In the genomic region with DNA sequence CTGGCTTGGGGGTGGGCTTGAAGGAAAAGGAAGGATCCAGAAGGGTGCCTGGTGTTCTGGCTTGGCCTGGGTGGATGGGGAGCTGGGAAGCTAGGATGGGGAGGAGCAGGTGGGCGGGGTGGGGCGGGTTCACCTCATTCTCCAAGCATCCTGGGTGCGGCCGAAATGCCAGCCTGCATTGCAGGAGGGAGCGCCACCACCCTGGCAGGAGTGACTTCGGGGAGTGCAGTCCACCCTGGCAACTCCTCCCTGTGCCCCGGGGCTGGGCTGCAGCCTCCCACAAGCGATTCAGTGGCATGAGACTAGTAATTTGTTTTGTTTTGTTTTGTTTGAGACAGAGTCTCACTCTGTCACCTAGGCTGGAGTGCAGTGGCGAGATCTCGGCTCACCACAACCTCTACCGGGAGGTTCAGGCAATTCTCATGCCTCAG, we compare ENCODE assay signal across 19 cellular contexts. TPM values are rescaled to one million over a fixed set of nuclear protein-coding genes. Genes with fewer than 3 reads are reported as not detected.
DNase-seq lines count a peak whose midpoint lies in the region; ATAC-seq and TF ChIP-seq lines count a peak whose summit lies in the region.
"Had no signal": no experiment of that assay in that cellular context is flagged by ENCODE, and none has a peak within 500 bp of the region (broad histone marks: within the 10 kb centered on the region; RNA-seq: fewer than 3 reads in every experiment).

No MANE protein-coding gene starts in this region.

- no peaks in the 10 kb centered on the region for H3K36me3 ChIP-seq in HEK293 (ENCODE audit: control insufficient read depth in 2 of 2, insufficient read depth in 1 of 2, low read length in 2 of 2)
- H3K36me3 ChIP-seq: ascending aorta, left ventricle myocardium inferior, Peyer's patch, upper lobe of left lung had no signal

- H3K36me3 Mint-ChIP-seq in T-helper 17 cell (ENCODE audit: low read depth) = no peaks in the 10 kb centered on the region
- H3K36me3 Mint-ChIP-seq: IgD-negative memory B cell had no signal

- H3K4me1 ChIP-seq in HEK293 (ENCODE audit: control insufficient read depth, insufficient read depth, low read length) = no peaks in the 10 kb centered on the region

- H3K4me1 Mint-ChIP-seq in T-helper 17 cell = peaks cover 19% of the 10 kb centered on the region

- H3K4me3 ChIP-seq in HEK293 (ENCODE audit: low read depth, low read length) = no peak overlapping the region
- H3K4me3 ChIP-seq: ascending aorta, GM12878, left ventricle myocardium inferior, Peyer's patch, skin epidermis, upper lobe of left lung had no signal

- no peaks in the 10 kb centered on the region for H3K9me3 ChIP-seq in HEK293 (ENCODE audit: control insufficient read depth, insufficient read depth, low read depth, low read length)
- H3K9me3 ChIP-seq in T-helper 17 cell (ENCODE audit: control insufficient read depth, low read length, poor library complexity, severe bottlenecking) = no peaks in the 10 kb centered on the region
- H3K9me3 ChIP-seq: ascending aorta, left ventricle myocardium inferior, Peyer's patch, upper lobe of left lung had no signal

- peak; percentile 54 for ATAC-seq in T-helper 17 cell
- ATAC-seq: GM12878 had no signal

- CTCF ChIA-PET in HEK293 (lab: Yijun Ruan, JAX) = interaction anchor here (1.1 to 1.3 kb wide), 3 partner anchors 12 to 105 kb away, joined by 4 to 7 read pairs (median 4); a partner anchor contains a TSS

- peaks cover 6% of the 10 kb centered on the region for H3K27me3 Mint-ChIP-seq in T-helper 17 cell

- H3K27ac ChIP-seq in HEK293 (ENCODE audit: extremely low read depth, low read depth, low read length) = no peak overlapping the region
- H3K27ac ChIP-seq: ascending aorta, left ventricle myocardium inferior, Peyer's patch, upper lobe of left lung had no signal

- intact Hi-C loops in posterior cingulate gyrus (cut with DNase I) = no loop called here

- peak overlapping the region; percentile 92 for H3K27ac Mint-ChIP-seq in T-helper 17 cell

- TF ChIP-seq CTCF in HEK293 (tag by site-specific recombination; IDR thresholded peaks at IDR 0.05) = no peak

- H3K4me3 Mint-ChIP-seq in T-helper 17 cell = peak overlapping the region; percentile 58

- DNase-seq in NCI-H146 (lab: John Stamatoyannopoulos, UW) = peak; percentile 38
- DNase-seq in NCI-H146 treated with DMSO at 0.1 percent for 48 hours (lab: John Stamatoyannopoulos, UW; ENCODE audit: unreplicated experiment) = no peak
- DNase-seq in T-helper 17 cell = no peak
- peak; percentile 29 for DNase-seq in left kidney (ENCODE audit: low read depth, low spot score)
- DNase-seq in NCI-H1105 treated with DMSO at 0.1 percent for 48 hours (lab: John Stamatoyannopoulos, UW) = no peak
- DNase-seq in posterior cingulate gyrus = no peak
- no peak for DNase-seq in GM19238 (ENCODE audit: insufficient read length, low spot score)
- DNase-seq: activated CD8-positive, alpha-beta memory T cell treated with anti-CD3 and anti-CD28 coated beads, Interleukin-2, amount 50 U/mL, for 4 hours; effector memory CD4-positive, alpha-beta T cell; left ventricle myocardium inferior; NCI-H2029 treated with DMSO at 0.1 percent for 48 hours; Peyer's patch; upper lobe of left lung had no signal

- POLR2A ChIA-PET in HEK293 (lab: Yijun Ruan, JAX) = no interaction called here

TF ChIP-seq in HEK293, 187 proteins besides CTCF, POLR2A, EP300 and RAD21:
- TF ChIP-seq SP7 (tag by site-specific recombination; IDR thresholded peaks at IDR 0.05) = peak; percentile 39; the same call in 1 of the 2 replicates
- TF ChIP-seq, protein P1, sequence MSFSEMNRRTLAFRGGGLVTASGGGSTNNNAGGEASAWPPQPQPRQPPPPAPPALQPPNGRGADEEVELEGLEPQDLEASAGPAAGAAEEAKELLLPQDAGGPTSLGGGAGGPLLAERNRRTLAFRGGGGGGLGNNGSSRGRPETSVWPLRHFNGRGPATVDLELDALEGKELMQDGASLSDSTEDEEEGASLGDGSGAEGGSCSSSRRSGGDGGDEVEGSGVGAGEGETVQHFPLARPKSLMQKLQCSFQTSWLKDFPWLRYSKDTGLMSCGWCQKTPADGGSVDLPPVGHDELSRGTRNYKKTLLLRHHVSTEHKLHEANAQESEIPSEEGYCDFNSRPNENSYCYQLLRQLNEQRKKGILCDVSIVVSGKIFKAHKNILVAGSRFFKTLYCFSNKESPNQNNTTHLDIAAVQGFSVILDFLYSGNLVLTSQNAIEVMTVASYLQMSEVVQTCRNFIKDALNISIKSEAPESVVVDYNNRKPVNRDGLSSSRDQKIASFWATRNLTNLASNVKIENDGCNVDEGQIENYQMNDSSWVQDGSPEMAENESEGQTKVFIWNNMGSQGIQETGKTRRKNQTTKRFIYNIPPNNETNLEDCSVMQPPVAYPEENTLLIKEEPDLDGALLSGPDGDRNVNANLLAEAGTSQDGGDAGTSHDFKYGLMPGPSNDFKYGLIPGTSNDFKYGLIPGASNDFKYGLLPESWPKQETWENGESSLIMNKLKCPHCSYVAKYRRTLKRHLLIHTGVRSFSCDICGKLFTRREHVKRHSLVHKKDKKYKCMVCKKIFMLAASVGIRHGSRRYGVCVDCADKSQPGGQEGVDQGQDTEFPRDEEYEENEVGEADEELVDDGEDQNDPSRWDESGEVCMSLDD (tag by site-specific recombination; IDR thresholded peaks at IDR 0.05) = no peak
- TF ChIP-seq KLF1 (tag by site-specific recombination; IDR thresholded peaks at IDR 0.05) = peak; percentile 87

RNA-seq across cellular contexts. Expression of a gene that starts 5.5 kb away (rescaled TPM):
- 1 to 10 TPM; 3.7 to 4.3 TPM for total RNA-seq in T-helper 17 cell
- total RNA-seq: ascending aorta, glomerular endothelial cell, GM12878, Peyer's patch had no signal

RNA-seq across cellular contexts. Expression of a gene that starts 5.9 kb away (rescaled TPM):
- total RNA-seq in T-helper 17 cell = 1 to 10 TPM; 6.6 to 6.7 TPM

RNA-seq across cellular contexts. Expression of a gene that starts 13.7 kb away (rescaled TPM):
- total RNA-seq in T-helper 17 cell = 10 to 100 TPM in 1 of 2 donors, 1 to 10 TPM in 1; 9.4 to 10.5 TPM
- total RNA-seq: ascending aorta had no signal

RNA-seq across cellular contexts. Expression of a gene that starts 14.6 kb away (rescaled TPM):
- under 1 TPM in 1 of 2 donors, not detected in 1; 0.27 TPM for total RNA-seq in T-helper 17 cell
- total RNA-seq: ascending aorta, glomerular endothelial cell, GM12878, left ventricle myocardium inferior had no signal

RNA-seq across cellular contexts. Expression of a gene that starts 57.1 kb away (rescaled TPM):
- total RNA-seq in T-helper 17 cell = 10 to 100 TPM; 15.9 to 27.2 TPM

Comparison
In these comparisons a context has a peak if more than half of its experiments do, and no peak if none do; other contexts are left out.
1. DNase-seq: peak in NCI-H146 (single experiment) and left kidney (single experiment); none in NCI-H146 treated with DMSO at 0.1 percent for 48 hours (single experiment), T-helper 17 cell (0 of 3), NCI-H1105 treated with DMSO at 0.1 percent for 48 hours (single experiment), posterior cingulate gyrus (0 of 10) and GM19238 (single experiment).